ENCODE assay signal across 29 cellular contexts in the genomic region with DNA sequence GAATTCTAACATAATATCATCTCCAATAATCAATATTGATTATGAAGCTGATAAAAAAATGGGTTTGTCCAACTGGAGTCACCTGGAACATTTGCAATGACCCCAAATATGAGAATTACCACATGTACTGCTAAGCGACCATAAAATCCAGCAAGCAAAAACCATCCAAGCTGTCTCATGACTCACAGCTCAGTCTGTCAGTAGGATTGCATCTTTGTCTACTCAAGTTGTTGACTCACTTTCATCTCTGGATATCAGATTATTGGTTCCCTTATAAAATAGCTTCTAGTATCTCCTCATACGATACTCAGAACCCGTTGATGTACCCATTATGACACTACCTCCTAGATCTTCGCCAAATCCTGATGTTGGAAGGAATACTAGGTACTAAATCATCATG.
"Had no signal": no experiment of that assay in that cellular context is flagged by ENCODE, and none has a peak within 500 bp of the region (broad histone marks: within the 10 kb centered on the region; RNA-seq: fewer than 3 reads in every experiment).

No MANE protein-coding gene starts in this region.

- H3K27me3 Mint-ChIP-seq: activated naive CD4-positive, alpha-beta T cell treated with anti-CD3 and anti-CD28 coated beads, Interleukin-2, amount 10 ng/mL, durations not matched to agents 7 days and 5 days; activated naive CD8-positive, alpha-beta T cell treated with anti-CD3 and anti-CD28 coated beads, Interleukin-2, amount 10 ng/mL, durations not matched to agents 7 days and 5 days; activated T-cell treated with anti-CD3 and anti-CD28 coated beads, Interleukin-2, amount 50 U/mL, for 24 hours; dendritic cell treated with granulocyte-macrophage colony-stimulating factor and Interleukin-4, amounts not matched to agents 40 ng/mL and 50 ng/mL, for 4 days had no signal

- H3K36me3 Mint-ChIP-seq: activated CD4-positive, alpha-beta memory T cell treated with anti-CD3 and anti-CD28 coated beads for 36 hours; activated naive CD4-positive, alpha-beta T cell treated with anti-CD3 and anti-CD28 coated beads, Interleukin-2, amount 10 ng/mL, durations not matched to agents 7 days and 5 days; activated naive CD8-positive, alpha-beta T cell treated with anti-CD3 and anti-CD28 coated beads, Interleukin-2, amount 10 ng/mL, durations not matched to agents 7 days and 5 days; memory B cell; naive thymus-derived CD8-positive, alpha-beta T cell had no signal

- ATAC-seq: gastrocnemius medialis; naive thymus-derived CD8-positive, alpha-beta T cell; psoas muscle; stimulated activated naive CD8-positive, alpha-beta T cell treated with anti-CD3 and anti-CD28 coated beads, Interleukin-15, Interleukin-2, amounts not matched to agents 100 U/mL and 50 U/mL, for 24 hours had no signal

- H3K4me1 Mint-ChIP-seq: activated CD4-positive, alpha-beta T cell treated with anti-CD3 and anti-CD28 coated beads, Interleukin-2, amount 10 ng/mL, durations not matched to agents 24 days and 14 days; activated naive CD4-positive, alpha-beta T cell treated with anti-CD3 and anti-CD28 coated beads, Interleukin-2, amount 10 ng/mL, durations not matched to agents 7 days and 5 days; activated naive CD8-positive, alpha-beta T cell treated with anti-CD3 and anti-CD28 coated beads, Interleukin-2, amount 10 ng/mL, durations not matched to agents 7 days and 5 days; endodermal cell; memory B cell; naive thymus-derived CD8-positive, alpha-beta T cell had no signal

- H3K9me3 Mint-ChIP-seq: activated CD4-positive, alpha-beta memory T cell treated with anti-CD3 and anti-CD28 coated beads for 36 hours; activated CD4-positive, alpha-beta T cell treated with anti-CD3 and anti-CD28 coated beads, Interleukin-2, amount 10 ng/mL, durations not matched to agents 24 days and 14 days; activated naive CD4-positive, alpha-beta T cell treated with anti-CD3 and anti-CD28 coated beads, Interleukin-2, amount 10 ng/mL, durations not matched to agents 7 days and 5 days; activated naive CD8-positive, alpha-beta T cell treated with anti-CD3 and anti-CD28 coated beads, Interleukin-2, amount 10 ng/mL, durations not matched to agents 7 days and 5 days; activated T-cell treated with anti-CD3 and anti-CD28 coated beads, Interleukin-2, amount 50 U/mL, for 24 hours; dendritic cell treated with granulocyte-macrophage colony-stimulating factor and Interleukin-4, amounts not matched to agents 40 ng/mL and 50 ng/mL, for 4 days; endodermal cell; memory B cell; T-helper 1 cell treated with Interleukin-12 subunit alpha and Interleukin-12 subunit beta and Interleukin-4 antibody, amounts not matched to agents 30 μg/mL and 1 μg/mL, for 36 hours had no signal

- H3K36me3 ChIP-seq: ascending aorta, brain microvascular endothelial cell, gastrocnemius medialis, right atrium auricular region, transverse colon had no signal

- H3K27me3 ChIP-seq: ascending aorta, brain microvascular endothelial cell, gastrocnemius medialis, right atrium auricular region, testis, transverse colon had no signal

- H3K4me3 Mint-ChIP-seq: activated CD4-positive, alpha-beta memory T cell treated with anti-CD3 and anti-CD28 coated beads for 36 hours; activated CD4-positive, alpha-beta T cell treated with anti-CD3 and anti-CD28 coated beads, Interleukin-2, amount 10 ng/mL, durations not matched to agents 24 days and 14 days; activated naive CD4-positive, alpha-beta T cell treated with anti-CD3 and anti-CD28 coated beads, Interleukin-2, amount 10 ng/mL, durations not matched to agents 7 days and 5 days; activated naive CD8-positive, alpha-beta T cell treated with anti-CD3 and anti-CD28 coated beads, Interleukin-2, amount 10 ng/mL, durations not matched to agents 7 days and 5 days; activated T-cell treated with anti-CD3 and anti-CD28 coated beads, Interleukin-2, amount 50 U/mL, for 24 hours; dendritic cell treated with granulocyte-macrophage colony-stimulating factor and Interleukin-4, amounts not matched to agents 40 ng/mL and 50 ng/mL, for 4 days; endodermal cell; memory B cell; naive thymus-derived CD8-positive, alpha-beta T cell; neural crest cell; T-helper 1 cell treated with Interleukin-12 subunit alpha and Interleukin-12 subunit beta and Interleukin-4 antibody, amounts not matched to agents 30 μg/mL and 1 μg/mL, for 36 hours had no signal

- DNase-seq: activated CD4-positive, alpha-beta memory T cell treated with anti-CD3 and anti-CD28 coated beads for 36 hours; activated CD4-positive, alpha-beta T cell treated with anti-CD3 and anti-CD28 coated beads, Interleukin-2, amount 10 ng/mL, durations not matched to agents 24 days and 14 days; activated CD4-positive, CD25-positive, alpha-beta regulatory T cell treated with anti-CD3 and anti-CD28 coated beads, Interleukin-2, amount 50 U/mL, for 72 hours; activated CD8-positive, alpha-beta memory T cell treated with anti-CD3 and anti-CD28 coated beads, Interleukin-2, amount 50 U/mL, for 48 hours; activated gamma-delta T cell; activated naive CD4-positive, alpha-beta T cell treated with anti-CD3 and anti-CD28 coated beads, Interleukin-2, amount 10 ng/mL, durations not matched to agents 7 days and 5 days; activated naive CD8-positive, alpha-beta T cell treated with anti-CD3 and anti-CD28 coated beads, Interleukin-2, amount 10 ng/mL, durations not matched to agents 7 days and 5 days; activated T-cell treated with anti-CD3 and anti-CD28 coated beads, Interleukin-2, amount 50 U/mL, for 24 hours; brain microvascular endothelial cell; central memory CD4-positive, alpha-beta T cell; endodermal cell; gastrocnemius medialis; glutamatergic neuron; midbrain; naive thymus-derived CD8-positive, alpha-beta T cell; occipital lobe; psoas muscle; stimulated activated CD4-positive, alpha-beta T cell treated with anti-CD3 and anti-CD28 coated beads, Interleukin-15, amount 100 ng/mL, for 24 hours; stimulated activated naive CD8-positive, alpha-beta T cell treated with anti-CD3 and anti-CD28 coated beads, Interleukin-15, Interleukin-2, amounts not matched to agents 100 U/mL and 50 U/mL, for 24 hours; T1000; testis; transverse colon had no signal

- H3K27ac Mint-ChIP-seq: activated CD4-positive, alpha-beta memory T cell treated with anti-CD3 and anti-CD28 coated beads for 36 hours; activated CD4-positive, alpha-beta T cell treated with anti-CD3 and anti-CD28 coated beads, Interleukin-2, amount 10 ng/mL, durations not matched to agents 24 days and 14 days; activated naive CD4-positive, alpha-beta T cell treated with anti-CD3 and anti-CD28 coated beads, Interleukin-2, amount 10 ng/mL, durations not matched to agents 7 days and 5 days; activated naive CD8-positive, alpha-beta T cell treated with anti-CD3 and anti-CD28 coated beads, Interleukin-2, amount 10 ng/mL, durations not matched to agents 7 days and 5 days; activated T-cell treated with anti-CD3 and anti-CD28 coated beads, Interleukin-2, amount 50 U/mL, for 24 hours; dendritic cell treated with granulocyte-macrophage colony-stimulating factor and Interleukin-4, amounts not matched to agents 40 ng/mL and 50 ng/mL, for 4 days; endodermal cell; memory B cell; naive thymus-derived CD8-positive, alpha-beta T cell; T-helper 1 cell treated with Interleukin-12 subunit alpha and Interleukin-12 subunit beta and Interleukin-4 antibody, amounts not matched to agents 30 μg/mL and 1 μg/mL, for 36 hours had no signal

- FAIRE-seq: keratinocyte had no signal

- H3K4me3 ChIP-seq: ascending aorta, gastrocnemius medialis, psoas muscle, right atrium auricular region, testis, transverse colon had no signal
